In the genomic region with DNA sequence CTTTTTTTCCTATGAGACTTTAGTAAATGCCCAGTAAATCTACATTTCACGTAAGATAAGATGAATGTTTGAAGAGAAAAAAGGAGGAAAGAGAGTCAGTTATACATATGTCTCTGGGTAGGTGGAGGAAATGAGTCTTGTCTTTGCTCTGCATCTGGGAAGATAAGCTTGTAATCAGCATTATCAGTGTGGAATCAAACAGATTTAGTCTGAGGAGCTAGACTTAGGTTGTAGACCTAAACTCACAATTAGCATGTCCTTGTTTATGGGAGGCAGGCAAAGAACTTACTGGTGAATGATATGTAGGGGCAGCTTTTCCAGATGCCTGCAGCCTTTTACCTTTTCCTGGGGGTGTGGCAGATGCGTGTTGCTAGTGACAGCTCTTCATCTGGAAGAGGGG, we compare ENCODE assay signal across 24 cellular contexts.
"Had no signal": no experiment of that assay in that cellular context is flagged by ENCODE, and none has a peak within 500 bp of the region (broad histone marks: within the 10 kb centered on the region; RNA-seq: fewer than 3 reads in every experiment).

No MANE protein-coding gene starts in this region.

- DNase-seq: IMR-90, Karpas-422, KG1, MG63, NCI-H1092, NCI-H1105 treated with DMSO at 0.1 percent for 48 hours, NCI-H1417 treated with DMSO at 0.1 percent for 48 hours, NCI-H146, NCI-H1694 treated with DMSO at 0.1 percent for 48 hours, NCI-H1930, NCI-H2081, NCI-H2107, NCI-H226, NCI-H446, NCI-H510A, NCI-H524 treated with DMSO at 0.1 percent for 48 hours, NCI-H69, PC-3, Peyer's patch, SHP77 treated with DMSO at 0.1 percent for 48 hours had no signal

- H3K27ac ChIP-seq: Peyer's patch, SJSA1, SK-N-MC had no signal

- H3K4me1 ChIP-seq: Peyer's patch, SJSA1 had no signal

- ATAC-seq: HepG2, PC-3, Right ventricle myocardium inferior had no signal

- H3K27me3 ChIP-seq: MG63, Peyer's patch, SJSA1 had no signal

- H3K9me3 ChIP-seq: MG63, Peyer's patch, SJSA1 had no signal

- H3K36me3 ChIP-seq: Peyer's patch, SJSA1 had no signal

- H3K4me3 ChIP-seq: MG63, Peyer's patch, SJSA1, SK-N-MC had no signal
